In the genomic region with DNA sequence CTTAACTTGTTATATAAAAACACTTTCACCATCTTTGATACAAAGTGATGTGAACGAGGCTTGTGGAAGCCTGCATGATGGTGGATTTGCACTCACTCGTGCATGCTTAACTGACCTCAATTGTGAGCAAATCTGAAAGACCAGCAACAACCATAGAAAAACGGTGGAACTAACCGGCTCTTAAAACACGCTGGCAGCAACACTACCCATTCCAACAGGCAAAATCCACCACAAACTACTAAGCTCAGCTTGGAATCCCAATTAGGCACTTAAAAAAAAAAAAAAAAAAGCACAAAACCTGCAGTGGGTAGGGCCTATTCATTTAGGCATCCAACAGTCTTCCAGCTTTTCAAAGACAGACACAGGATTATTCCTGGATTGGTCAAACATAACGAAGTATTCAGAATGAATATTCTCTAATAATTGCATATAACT, we compare ENCODE assay signal across 8 cellular contexts. TPM values are rescaled to one million over a fixed set of nuclear protein-coding genes. Genes with fewer than 3 reads are reported as not detected.
A peak's percentile ranks its signal among the peaks of the same experiment; 100 is the strongest.
DNase-seq lines count a peak whose midpoint lies in the region; ATAC-seq, FAIRE-seq and TF ChIP-seq lines count a peak whose summit lies in the region.

No MANE protein-coding gene starts in this region.

- peaks cover 80% of the 10 kb centered on the region for H3K36me3 Mint-ChIP-seq in Caco-2 (ENCODE audit: insufficient read depth, unreplicated experiment)

- DNase-seq in Caco-2 (no peak), IMR-90 (peak; percentile 64), amniotic stem cell (lab: John Stamatoyannopoulos, UW) (peak; percentile 7), left kidney (ENCODE audit: low read depth, low spot score) (peak; percentile 55), suprapubic skin (ENCODE audit: low spot score in 2 of 2) (peak in 1 of 2 donors; percentile 23), H54 (ENCODE audit: insufficient read length, low spot score) (no peak), left colon (no peak), KG1 (lab: John Stamatoyannopoulos, UW) (no peak)

- no peak overlapping the region for H2BK15ac ChIP-seq in IMR-90 (ENCODE audit: low read depth, low read length)

- H3K4me1 ChIP-seq in Caco-2 (peaks cover 38% of the 10 kb centered on the region), IMR-90 (ENCODE audit: control insufficient read depth, insufficient read depth, low read length) (peaks cover 8% of the 10 kb centered on the region), suprapubic skin (peaks cover 60% of the 10 kb centered on the region)

- TF ChIP-seq EP300 in suprapubic skin (IDR thresholded peaks at IDR 0.05): no peak

- peaks cover 15% of the 10 kb centered on the region for H3K4me1 Mint-ChIP-seq in Caco-2 (ENCODE audit: low read depth, unreplicated experiment)

- intact Hi-C loops in Caco-2 (cut with micrococcal nuclease; ENCODE audit: unreplicated experiment) (no loop called here), IMR-90 (cut with micrococcal nuclease) (loop anchor here (5.0 kb wide), 2 partner anchors 76 to 124 kb away; a partner anchor contains a TSS), left colon (cut with DNase I, micrococcal nuclease) (loop anchor here in 1 of 2 donors (10.0 kb wide), 1 partner anchor 63 kb away; no protein-coding TSS in a partner anchor)

- H4K91ac ChIP-seq in IMR-90 (ENCODE audit: insufficient read depth, low read depth, low read length): no peak overlapping the region

- H3K4me3 ChIP-seq in Caco-2 (ENCODE audit: low read depth, low read length): peak overlapping the region; percentile 90
- peak overlapping the region; percentile 81 for H3K4me3 ChIP-seq in IMR-90 (ENCODE audit: insufficient read depth, low read depth, low read length)
- H3K4me3 ChIP-seq in suprapubic skin: peak overlapping the region; percentile 100

- H2AK9ac ChIP-seq in IMR-90 (replicated peaks; ENCODE audit: low read depth, low read length, poor library complexity): no peak overlapping the region

- no peaks in the 10 kb centered on the region for H3K27me3 Mint-ChIP-seq in Caco-2 (ENCODE audit: insufficient read depth, unreplicated experiment)

- H3K4me2 ChIP-seq in IMR-90 (ENCODE audit: low read depth, low read length): peak overlapping the region; percentile 95

- no peak for FAIRE-seq in H54 (lab: Jason Lieb, UNC)

- BruUV-seq in Caco-2 (replicated peaks; lab: Mats Ljungman, UMichigan): no TSS peak
- TSS peak; percentile 49 for BruUV-seq in IMR-90 (replicated peaks; lab: Mats Ljungman, UMichigan)

- H2BK20ac ChIP-seq in IMR-90 (ENCODE audit: low read depth, low read length): no peak overlapping the region

- no peak overlapping the region for H3K18ac ChIP-seq in IMR-90 (ENCODE audit: low read depth, low read length)

- peaks cover 60% of the 10 kb centered on the region for H4K20me1 ChIP-seq in IMR-90 (ENCODE audit: insufficient read depth, low read length)

- H3K9ac ChIP-seq in IMR-90 (ENCODE audit: low read depth, low read length): peak overlapping the region; percentile 61

- dilution Hi-C loops in IMR-90 (cut with HindIII; ENCODE audit: low sequenced_read_pairs, unreplicated experiment): no loop called here

- TF ChIP-seq CTCF in Caco-2 (IDR thresholded peaks at IDR 0.05; ENCODE audit: insufficient read depth in 1 of 2, low read depth in 1 of 2, low read length in 1 of 2, severe bottlenecking in 1 of 2, unreplicated experiment in 1 of 2) (no peak), IMR-90 (conservative IDR thresholded peaks at IDR 0.05; ENCODE audit: low read depth, low read length) (no peak), suprapubic skin (IDR thresholded peaks at IDR 0.05) (no peak)

- in situ Hi-C loops in IMR-90 (cut with MboI; ENCODE audit: low sequenced_read_pairs): no loop called here

- no peaks in the 10 kb centered on the region for H3K36me3 ChIP-seq in Caco-2 (ENCODE audit: control insufficient read depth, insufficient read depth, low read length)
- H3K36me3 ChIP-seq in IMR-90 (ENCODE audit: control insufficient read depth, insufficient read depth, low read length): peaks cover 2% of the 10 kb centered on the region; the same call in 1 of the 2 replicates
- H3K36me3 ChIP-seq in suprapubic skin: no peaks in the 10 kb centered on the region

- POLR2A ChIA-PET in Caco-2 (lab: Charles Lee): interaction anchor here (0.5 to 1.5 kb wide), 4 partner anchors 69 to 435 kb away, joined by 3 to 10 read pairs (median 3); a partner anchor contains a TSS
- POLR2A ChIA-PET in IMR-90 (lab: Charles Lee; ENCODE audit: unreplicated experiment): interaction anchor here (0.6 kb wide), 2 partner anchors 28 to 986 kb away, joined by 4 read pairs; no protein-coding TSS in a partner anchor

- H3K9me3 Mint-ChIP-seq in Caco-2 (ENCODE audit: unreplicated experiment): no peaks in the 10 kb centered on the region

- H2BK5ac ChIP-seq in IMR-90 (ENCODE audit: low read depth, low read length, poor library complexity, severe bottlenecking): no peak overlapping the region

- CTCF ChIA-PET in Caco-2 (lab: Charles Lee) (interaction anchor here (0.7 kb wide), 2 partner anchors 8 to 996 kb away, joined by 3 read pairs; no protein-coding TSS in a partner anchor), IMR-90 (lab: Yijun Ruan, JAX) (interaction anchor here (1.2 kb wide), 1 partner anchor 12 kb away, joined by 3 read pairs; no protein-coding TSS in a partner anchor)

- no peaks in the 10 kb centered on the region for H3K27me3 ChIP-seq in Caco-2 (replicated peaks; ENCODE audit: control insufficient read depth, insufficient read depth, low read length)
- no peaks in the 10 kb centered on the region for H3K27me3 ChIP-seq in IMR-90 (ENCODE audit: control insufficient read depth, insufficient read depth, low read length)
- no peaks in the 10 kb centered on the region for H3K27me3 ChIP-seq in suprapubic skin

- peaks cover 7% of the 10 kb centered on the region; the same call in 1 of the 2 replicates for H3K9me1 ChIP-seq in IMR-90 (ENCODE audit: insufficient read depth, low read length)

- no peak overlapping the region for H3K14ac ChIP-seq in IMR-90 (replicated peaks; ENCODE audit: low read depth, low read length)

- no peak overlapping the region for H3K23ac ChIP-seq in IMR-90 (ENCODE audit: low read depth, low read length)

- no peak overlapping the region for H4K8ac ChIP-seq in IMR-90 (ENCODE audit: low read depth in 2 of 2, low read length in 2 of 2)

- H3K27ac Mint-ChIP-seq in Caco-2 (ENCODE audit: unreplicated experiment): peak overlapping the region; percentile 87

- H3K9me3 ChIP-seq in Caco-2: no peaks in the 10 kb centered on the region
- no peaks in the 10 kb centered on the region for H3K9me3 ChIP-seq in IMR-90 (ENCODE audit: control insufficient read depth, insufficient read depth, low read length)
- no peaks in the 10 kb centered on the region for H3K9me3 ChIP-seq in suprapubic skin

- H2AK5ac ChIP-seq in IMR-90 (ENCODE audit: low read depth, low read length): no peak overlapping the region

- no peak overlapping the region for H4K5ac ChIP-seq in IMR-90 (ENCODE audit: low read depth, low read length)

- WGBS in IMR-90 (ENCODE audit: extremely low coverage in 2 of 2, insufficient read length in 1 of 2), 2 experiments: 0% methylated on average over 3 of the region's 6 CpGs; no CpG with 5 or more reads in 1 of the 2 experiments
- WGBS in suprapubic skin: 2% methylated on average over 6 of the region's 6 CpGs

- no peak overlapping the region for H3K56ac ChIP-seq in IMR-90 (ENCODE audit: extremely low read depth, insufficient read depth, low read length)

- no peak overlapping the region for H3K4ac ChIP-seq in IMR-90 (ENCODE audit: low read depth, low read length)

- TF ChIP-seq POLR2A in IMR-90 (IDR thresholded peaks at IDR 0.05; ENCODE audit: low read depth, low read length): no peak
- TF ChIP-seq POLR2A in suprapubic skin (IDR thresholded peaks at IDR 0.05): no peak
- TF ChIP-seq POLR2A in H54 (IDR thresholded peaks at IDR 0.05; ENCODE audit: low read depth, low read length): no peak

- H3K79me1 ChIP-seq in IMR-90 (ENCODE audit: low read depth in 1 of 2, low read length in 2 of 2): peaks cover 13 to 31% of the 10 kb centered on the region in 2 experiments

- H3K4me3 Mint-ChIP-seq in Caco-2 (ENCODE audit: unreplicated experiment): peak overlapping the region; percentile 91

- no peak overlapping the region for H2BK120ac ChIP-seq in IMR-90 (ENCODE audit: low read depth, low read length)

- H2AFZ ChIP-seq in IMR-90 (replicated peaks; ENCODE audit: low read length, poor library complexity): no peak overlapping the region

- H3K27ac ChIP-seq in IMR-90 (ENCODE audit: insufficient read depth, low read length) (peak overlapping the region; percentile 7; the same call in 1 of the 2 replicates), suprapubic skin (no peak overlapping the region)

- ATAC-seq in IMR-90 (ENCODE audit: low read depth): no peak
- no peak for ATAC-seq in left colon

- TF ChIP-seq RAD21 in IMR-90 (IDR thresholded peaks at IDR 0.05; ENCODE audit: low read length): no peak

TF ChIP-seq in IMR-90, 13 proteins besides CTCF, POLR2A, EP300 and RAD21:
- TF ChIP-seq CHD1 (IDR thresholded peaks at IDR 0.05; ENCODE audit: low read depth, low read length) (no peak), RFX5 (IDR thresholded peaks at IDR 0.05; ENCODE audit: low read depth, low read length) (no peak), MXI1 (IDR thresholded peaks at IDR 0.05; ENCODE audit: borderline replicate concordance, low read depth, low read length) (no peak), SMC3 (IDR thresholded peaks at IDR 0.05; ENCODE audit: low read depth, low read length) (no peak), CEBPB (IDR thresholded peaks at IDR 0.05; ENCODE audit: low read depth, low read length) (no peak)

RNA-seq across cellular contexts. Expression of a gene that starts 1.8 kb away (rescaled TPM):
- 436 and 446 TPM in 2 replicates for total RNA-seq in Caco-2 (2022)
- total RNA-seq in IMR-90 (2012; rRNA removed): 396 and 608 TPM in 2 replicates
- polyA plus RNA-seq in IMR-90 (2012; rRNA removed): 150 and 171 TPM in 2 replicates
- polyA plus RNA-seq in IMR-90 (2012; cell fraction: cytosol; rRNA removed): 73.7 and 75.0 TPM in 2 replicates
- 24.0 and 62.3 TPM in 2 replicates for polyA plus RNA-seq in IMR-90 (2012; cell fraction: nucleus; rRNA removed; ENCODE audit: low replicate concordance)
- 100 to 1,000 TPM; 243 to 270 (median 256) TPM for total RNA-seq in suprapubic skin
- 100 to 1,000 TPM; 211 to 218 TPM for total RNA-seq in left colon

Comparison
In these comparisons a context has a peak if more than half of its experiments do, and no peak if none do; other contexts are left out.
1. DNase-seq: peak in IMR-90 (single experiment), amniotic stem cell (single experiment) and left kidney (single experiment); none in Caco-2 (0 of 2), H54 (single experiment), left colon (0 of 2) and KG1 (single experiment).
2. Peak in every context shown above with its lines, with median percentiles within 50 percentile points of each other: H3K4me3 ChIP-seq.